Comparison of ENCODE assay signal across 1 cellular context in the genomic region with DNA sequence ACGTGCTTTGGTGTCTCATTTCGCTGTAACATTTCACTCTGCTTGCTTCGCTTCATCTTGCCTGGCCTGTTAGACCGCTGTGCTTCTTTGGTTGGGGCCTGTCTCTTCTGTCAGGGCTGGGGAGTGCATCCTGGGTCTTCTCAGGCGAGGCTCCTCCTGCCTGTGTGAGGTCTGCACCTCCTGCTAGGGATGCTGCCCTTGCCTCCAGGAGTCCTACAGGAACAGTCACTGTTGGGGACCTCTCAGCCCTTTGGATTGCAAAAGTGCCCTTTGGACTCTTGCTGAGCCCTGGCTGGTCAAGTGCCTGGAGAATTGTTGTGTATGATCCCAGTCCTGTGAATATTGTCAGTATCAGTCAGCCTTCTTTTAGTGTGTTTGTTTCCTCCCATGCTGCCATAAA.
A peak's percentile ranks its signal among the peaks of the same experiment; 100 is the strongest.
TF ChIP-seq lines count a peak whose summit lies in the region.

No MANE protein-coding gene starts in this region.

TF ChIP-seq in HepG2, 621 proteins besides CTCF, POLR2A, EP300 and RAD21 (continued from another document):
- TF ChIP-seq, protein P1, sequence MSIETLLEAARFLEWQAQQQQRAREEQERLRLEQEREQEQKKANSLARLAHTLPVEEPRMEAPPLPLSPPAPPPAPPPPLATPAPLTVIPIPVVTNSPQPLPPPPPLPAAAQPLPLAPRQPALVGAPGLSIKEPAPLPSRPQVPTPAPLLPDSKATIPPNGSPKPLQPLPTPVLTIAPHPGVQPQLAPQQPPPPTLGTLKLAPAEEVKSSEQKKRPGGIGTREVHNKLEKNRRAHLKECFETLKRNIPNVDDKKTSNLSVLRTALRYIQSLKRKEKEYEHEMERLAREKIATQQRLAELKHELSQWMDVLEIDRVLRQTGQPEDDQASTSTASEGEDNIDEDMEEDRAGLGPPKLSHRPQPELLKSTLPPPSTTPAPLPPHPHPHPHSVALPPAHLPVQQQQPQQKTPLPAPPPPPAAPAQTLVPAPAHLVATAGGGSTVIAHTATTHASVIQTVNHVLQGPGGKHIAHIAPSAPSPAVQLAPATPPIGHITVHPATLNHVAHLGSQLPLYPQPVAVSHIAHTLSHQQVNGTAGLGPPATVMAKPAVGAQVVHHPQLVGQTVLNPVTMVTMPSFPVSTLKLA (IDR thresholded peaks at IDR 0.05) = no peak
- no peak for TF ChIP-seq PCBP1 (IDR thresholded peaks at IDR 0.05; ENCODE audit: borderline replicate concordance, low read depth, low read length)
- TF ChIP-seq ZNF225 (CRISPR knock-in tag; IDR thresholded peaks at IDR 0.05) = no peak
- 0 out of 2 replicates have a peak, but pooled peaks have one; percentile 15 for TF ChIP-seq GATAD2A (CRISPR knock-in tag; IDR thresholded peaks at IDR 0.05)
- TF ChIP-seq, protein P2, sequence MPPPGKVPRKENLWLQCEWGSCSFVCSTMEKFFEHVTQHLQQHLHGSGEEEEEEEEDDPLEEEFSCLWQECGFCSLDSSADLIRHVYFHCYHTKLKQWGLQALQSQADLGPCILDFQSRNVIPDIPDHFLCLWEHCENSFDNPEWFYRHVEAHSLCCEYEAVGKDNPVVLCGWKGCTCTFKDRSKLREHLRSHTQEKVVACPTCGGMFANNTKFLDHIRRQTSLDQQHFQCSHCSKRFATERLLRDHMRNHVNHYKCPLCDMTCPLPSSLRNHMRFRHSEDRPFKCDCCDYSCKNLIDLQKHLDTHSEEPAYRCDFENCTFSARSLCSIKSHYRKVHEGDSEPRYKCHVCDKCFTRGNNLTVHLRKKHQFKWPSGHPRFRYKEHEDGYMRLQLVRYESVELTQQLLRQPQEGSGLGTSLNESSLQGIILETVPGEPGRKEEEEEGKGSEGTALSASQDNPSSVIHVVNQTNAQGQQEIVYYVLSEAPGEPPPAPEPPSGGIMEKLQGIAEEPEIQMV (CRISPR knock-in tag; IDR thresholded peaks at IDR 0.05; ENCODE audit: low read depth) = no peak
- peak; percentile 65 for TF ChIP-seq CEBPB (IDR thresholded peaks at IDR 0.05; ENCODE audit: borderline replicate concordance, low read depth, low read length)
- 0 out of 2 replicates have a peak, but pooled peaks have one; percentile 19 for TF ChIP-seq HMG20A (CRISPR knock-in tag; IDR thresholded peaks at IDR 0.05; ENCODE audit: borderline replicate concordance)
- peak; percentile 26; the same call in 1 of the 2 replicates for TF ChIP-seq ZNF644 (CRISPR knock-in tag; IDR thresholded peaks at IDR 0.05; ENCODE audit: low read depth)
- no peak for TF ChIP-seq ZNF33A (CRISPR knock-in tag; IDR thresholded peaks at IDR 0.05; ENCODE audit: borderline replicate concordance)
- TF ChIP-seq ZNF331 (CRISPR knock-in tag; IDR thresholded peaks at IDR 0.05) = peak; percentile 59; the same call in 1 of the 2 replicates
- no peak for TF ChIP-seq ZNF101 (CRISPR knock-in tag; IDR thresholded peaks at IDR 0.05; ENCODE audit: borderline replicate concordance, low read depth)
- TF ChIP-seq HNF4G (IDR thresholded peaks at IDR 0.05; ENCODE audit: borderline replicate concordance, low read depth, low read length) = peak; percentile 53
- TF ChIP-seq HNF4G (CRISPR knock-in tag; IDR thresholded peaks at IDR 0.05; ENCODE audit: borderline replicate concordance, low read depth) = no peak
- TF ChIP-seq ZNF17 (CRISPR knock-in tag; IDR thresholded peaks at IDR 0.05) = no peak
- peak; percentile 28; the same call in 1 of the 2 replicates for TF ChIP-seq CEBPG (CRISPR knock-in tag; IDR thresholded peaks at IDR 0.05)
- TF ChIP-seq TARDBP (CRISPR knock-in tag; IDR thresholded peaks at IDR 0.05) = no peak
- no peak for TF ChIP-seq ZBTB3 (CRISPR knock-in tag; IDR thresholded peaks at IDR 0.05; ENCODE audit: borderline replicate concordance, low read depth)
- TF ChIP-seq, protein P3, sequence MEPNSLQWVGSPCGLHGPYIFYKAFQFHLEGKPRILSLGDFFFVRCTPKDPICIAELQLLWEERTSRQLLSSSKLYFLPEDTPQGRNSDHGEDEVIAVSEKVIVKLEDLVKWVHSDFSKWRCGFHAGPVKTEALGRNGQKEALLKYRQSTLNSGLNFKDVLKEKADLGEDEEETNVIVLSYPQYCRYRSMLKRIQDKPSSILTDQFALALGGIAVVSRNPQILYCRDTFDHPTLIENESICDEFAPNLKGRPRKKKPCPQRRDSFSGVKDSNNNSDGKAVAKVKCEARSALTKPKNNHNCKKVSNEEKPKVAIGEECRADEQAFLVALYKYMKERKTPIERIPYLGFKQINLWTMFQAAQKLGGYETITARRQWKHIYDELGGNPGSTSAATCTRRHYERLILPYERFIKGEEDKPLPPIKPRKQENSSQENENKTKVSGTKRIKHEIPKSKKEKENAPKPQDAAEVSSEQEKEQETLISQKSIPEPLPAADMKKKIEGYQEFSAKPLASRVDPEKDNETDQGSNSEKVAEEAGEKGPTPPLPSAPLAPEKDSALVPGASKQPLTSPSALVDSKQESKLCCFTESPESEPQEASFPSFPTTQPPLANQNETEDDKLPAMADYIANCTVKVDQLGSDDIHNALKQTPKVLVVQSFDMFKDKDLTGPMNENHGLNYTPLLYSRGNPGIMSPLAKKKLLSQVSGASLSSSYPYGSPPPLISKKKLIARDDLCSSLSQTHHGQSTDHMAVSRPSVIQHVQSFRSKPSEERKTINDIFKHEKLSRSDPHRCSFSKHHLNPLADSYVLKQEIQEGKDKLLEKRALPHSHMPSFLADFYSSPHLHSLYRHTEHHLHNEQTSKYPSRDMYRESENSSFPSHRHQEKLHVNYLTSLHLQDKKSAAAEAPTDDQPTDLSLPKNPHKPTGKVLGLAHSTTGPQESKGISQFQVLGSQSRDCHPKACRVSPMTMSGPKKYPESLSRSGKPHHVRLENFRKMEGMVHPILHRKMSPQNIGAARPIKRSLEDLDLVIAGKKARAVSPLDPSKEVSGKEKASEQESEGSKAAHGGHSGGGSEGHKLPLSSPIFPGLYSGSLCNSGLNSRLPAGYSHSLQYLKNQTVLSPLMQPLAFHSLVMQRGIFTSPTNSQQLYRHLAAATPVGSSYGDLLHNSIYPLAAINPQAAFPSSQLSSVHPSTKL (CRISPR knock-in tag; IDR thresholded peaks at IDR 0.05) = peak; percentile 57
- peak; percentile 33 for TF ChIP-seq XRCC5 (optimal IDR thresholded peaks at IDR 0.05; ENCODE audit: low read length)
- no peak for TF ChIP-seq HOXA9 (CRISPR knock-in tag; IDR thresholded peaks at IDR 0.05; ENCODE audit: borderline replicate concordance)
